1 cellular context compared by ENCODE assay signal in the genomic region with DNA sequence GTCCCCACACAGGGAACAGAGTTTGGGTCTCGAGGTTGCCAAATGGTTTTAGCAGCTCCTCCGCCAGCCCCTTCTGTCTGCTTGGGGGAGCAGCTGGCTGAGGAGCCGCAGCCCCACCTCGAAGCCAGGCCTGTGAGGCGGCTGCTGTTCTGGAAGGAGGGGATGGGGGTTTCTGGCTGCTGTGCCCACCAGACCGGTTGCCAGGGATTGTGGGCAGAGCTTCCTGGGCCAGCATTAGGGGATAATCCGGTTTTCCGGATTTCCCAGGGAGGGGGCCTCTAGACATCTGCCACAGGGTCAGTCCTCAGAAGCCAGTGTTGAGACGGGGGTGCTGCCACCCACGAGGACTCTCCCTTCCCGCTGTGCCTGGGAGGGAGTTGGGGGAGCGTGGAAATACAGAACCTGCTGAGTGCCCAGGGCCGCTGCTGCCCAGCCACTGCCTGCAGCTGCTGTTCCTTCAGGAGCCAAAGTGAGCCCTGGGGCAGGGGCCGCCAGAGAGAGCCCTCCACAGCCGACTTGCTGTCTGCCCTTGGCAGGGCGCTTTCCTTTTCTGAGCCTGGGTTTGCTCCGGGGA.
TF ChIP-seq lines count a peak whose summit lies in the region.

No MANE protein-coding gene starts in this region.

TF ChIP-seq in GM12878, 131 proteins besides CTCF, POLR2A, EP300 and RAD21:
- no peak for TF ChIP-seq ZBED1 (IDR thresholded peaks at IDR 0.05; ENCODE audit: borderline replicate concordance)
- TF ChIP-seq ZNF217 (IDR thresholded peaks at IDR 0.05): no peak
- TF ChIP-seq ZSCAN29 (IDR thresholded peaks at IDR 0.05): no peak
- no peak for TF ChIP-seq IKZF2 (IDR thresholded peaks at IDR 0.05)
- no peak for TF ChIP-seq MEF2A (IDR thresholded peaks at IDR 0.05; ENCODE audit: insufficient read depth, low read depth, low read length)
- no peak for TF ChIP-seq CBX5 (IDR thresholded peaks at IDR 0.05; ENCODE audit: low read depth)
- TF ChIP-seq, protein P1, sequence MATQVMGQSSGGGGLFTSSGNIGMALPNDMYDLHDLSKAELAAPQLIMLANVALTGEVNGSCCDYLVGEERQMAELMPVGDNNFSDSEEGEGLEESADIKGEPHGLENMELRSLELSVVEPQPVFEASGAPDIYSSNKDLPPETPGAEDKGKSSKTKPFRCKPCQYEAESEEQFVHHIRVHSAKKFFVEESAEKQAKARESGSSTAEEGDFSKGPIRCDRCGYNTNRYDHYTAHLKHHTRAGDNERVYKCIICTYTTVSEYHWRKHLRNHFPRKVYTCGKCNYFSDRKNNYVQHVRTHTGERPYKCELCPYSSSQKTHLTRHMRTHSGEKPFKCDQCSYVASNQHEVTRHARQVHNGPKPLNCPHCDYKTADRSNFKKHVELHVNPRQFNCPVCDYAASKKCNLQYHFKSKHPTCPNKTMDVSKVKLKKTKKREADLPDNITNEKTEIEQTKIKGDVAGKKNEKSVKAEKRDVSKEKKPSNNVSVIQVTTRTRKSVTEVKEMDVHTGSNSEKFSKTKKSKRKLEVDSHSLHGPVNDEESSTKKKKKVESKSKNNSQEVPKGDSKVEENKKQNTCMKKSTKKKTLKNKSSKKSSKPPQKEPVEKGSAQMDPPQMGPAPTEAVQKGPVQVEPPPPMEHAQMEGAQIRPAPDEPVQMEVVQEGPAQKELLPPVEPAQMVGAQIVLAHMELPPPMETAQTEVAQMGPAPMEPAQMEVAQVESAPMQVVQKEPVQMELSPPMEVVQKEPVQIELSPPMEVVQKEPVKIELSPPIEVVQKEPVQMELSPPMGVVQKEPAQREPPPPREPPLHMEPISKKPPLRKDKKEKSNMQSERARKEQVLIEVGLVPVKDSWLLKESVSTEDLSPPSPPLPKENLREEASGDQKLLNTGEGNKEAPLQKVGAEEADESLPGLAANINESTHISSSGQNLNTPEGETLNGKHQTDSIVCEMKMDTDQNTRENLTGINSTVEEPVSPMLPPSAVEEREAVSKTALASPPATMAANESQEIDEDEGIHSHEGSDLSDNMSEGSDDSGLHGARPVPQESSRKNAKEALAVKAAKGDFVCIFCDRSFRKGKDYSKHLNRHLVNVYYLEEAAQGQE (IDR thresholded peaks at IDR 0.05; ENCODE audit: low read depth, low read length): no peak
- no peak for TF ChIP-seq GABPA (IDR thresholded peaks at IDR 0.05; ENCODE audit: low read depth)
- no peak for TF ChIP-seq RBBP5 (conservative IDR thresholded peaks at IDR 0.05)
- TF ChIP-seq E2F4 (IDR thresholded peaks at IDR 0.05; ENCODE audit: low read depth, low read length): no peak
- TF ChIP-seq ESRRA (IDR thresholded peaks at IDR 0.05; ENCODE audit: low read length): no peak
